8 cellular contexts compared by ENCODE assay signal in the genomic region with DNA sequence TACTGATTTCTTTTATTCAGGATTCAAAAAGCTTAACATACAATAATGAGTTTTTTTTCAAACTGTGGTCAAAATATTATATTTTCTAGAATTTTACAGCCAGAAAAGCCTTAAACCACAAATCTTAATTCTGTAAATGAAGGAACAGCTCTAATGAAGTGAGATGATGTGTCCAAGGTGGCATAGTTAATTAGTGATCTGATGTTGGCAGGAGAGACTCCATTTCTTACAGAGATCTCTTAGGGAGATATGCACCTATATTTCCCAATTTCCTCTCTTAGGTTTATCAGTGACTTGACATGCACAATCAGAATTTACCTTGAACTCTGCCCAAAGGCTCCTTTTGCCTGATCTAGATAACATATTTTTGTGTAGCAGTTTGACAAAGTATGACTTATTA.
"Had no signal": no experiment of that assay in that cellular context is flagged by ENCODE, and none has a peak within 500 bp of the region (broad histone marks: within the 10 kb centered on the region; RNA-seq: fewer than 3 reads in every experiment).

No MANE protein-coding gene starts in this region.

- H3K27me3 Mint-ChIP-seq: IgD-negative memory B cell had no signal

- H3K27ac ChIP-seq: HL-60, KMS-11 had no signal

- ATAC-seq: HepG2 had no signal

- DNase-seq: IMR-90, KBM-7, KG1 had no signal

- H3K9ac ChIP-seq: KMS-11 had no signal

- H3K4me3 Mint-ChIP-seq: IgD-negative memory B cell had no signal

- H3K27ac Mint-ChIP-seq: IgD-negative memory B cell had no signal

- FAIRE-seq: HepG2, HTR-8/SVneo had no signal

- H3K36me3 Mint-ChIP-seq: IgD-negative memory B cell had no signal

- H3K4me2 ChIP-seq: KMS-11 had no signal
